1 cellular context compared by ENCODE assay signal in the genomic region with DNA sequence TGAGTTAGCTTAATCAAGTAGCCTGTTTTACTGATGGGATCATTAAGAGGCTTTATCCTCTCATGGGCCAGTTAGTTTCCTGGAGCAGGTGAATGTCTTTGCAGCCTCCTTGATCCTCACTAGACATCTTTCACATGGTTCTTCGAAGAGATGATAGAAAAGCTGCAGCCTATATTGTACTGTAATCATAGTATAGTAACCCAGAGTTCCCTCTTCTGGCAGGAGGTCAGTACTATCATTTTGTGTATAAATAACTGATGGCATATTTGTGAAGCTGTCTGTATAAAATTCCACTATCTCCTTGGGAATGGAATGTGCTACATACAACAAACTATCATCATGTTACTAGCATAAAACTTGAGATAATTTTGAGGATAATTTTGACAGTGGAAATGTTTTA.
TF ChIP-seq lines count a peak whose summit lies in the region.

No MANE protein-coding gene starts in this region.

TF ChIP-seq in SK-N-SH treated with all-trans-retinoic acid at 6 μM for 48 hours, 23 proteins besides CTCF, POLR2A, EP300 and RAD21 (continued from another document):
- TF ChIP-seq, protein P1, sequence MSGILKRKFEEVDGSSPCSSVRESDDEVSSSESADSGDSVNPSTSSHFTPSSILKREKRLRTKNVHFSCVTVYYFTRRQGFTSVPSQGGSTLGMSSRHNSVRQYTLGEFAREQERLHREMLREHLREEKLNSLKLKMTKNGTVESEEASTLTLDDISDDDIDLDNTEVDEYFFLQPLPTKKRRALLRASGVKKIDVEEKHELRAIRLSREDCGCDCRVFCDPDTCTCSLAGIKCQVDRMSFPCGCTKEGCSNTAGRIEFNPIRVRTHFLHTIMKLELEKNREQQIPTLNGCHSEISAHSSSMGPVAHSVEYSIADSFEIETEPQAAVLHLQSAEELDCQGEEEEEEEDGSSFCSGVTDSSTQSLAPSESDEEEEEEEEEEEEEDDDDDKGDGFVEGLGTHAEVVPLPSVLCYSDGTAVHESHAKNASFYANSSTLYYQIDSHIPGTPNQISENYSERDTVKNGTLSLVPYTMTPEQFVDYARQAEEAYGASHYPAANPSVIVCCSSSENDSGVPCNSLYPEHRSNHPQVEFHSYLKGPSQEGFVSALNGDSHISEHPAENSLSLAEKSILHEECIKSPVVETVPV (CRISPR knock-in tag; IDR thresholded peaks at IDR 0.05), result no peak
- TF ChIP-seq, protein P2, sequence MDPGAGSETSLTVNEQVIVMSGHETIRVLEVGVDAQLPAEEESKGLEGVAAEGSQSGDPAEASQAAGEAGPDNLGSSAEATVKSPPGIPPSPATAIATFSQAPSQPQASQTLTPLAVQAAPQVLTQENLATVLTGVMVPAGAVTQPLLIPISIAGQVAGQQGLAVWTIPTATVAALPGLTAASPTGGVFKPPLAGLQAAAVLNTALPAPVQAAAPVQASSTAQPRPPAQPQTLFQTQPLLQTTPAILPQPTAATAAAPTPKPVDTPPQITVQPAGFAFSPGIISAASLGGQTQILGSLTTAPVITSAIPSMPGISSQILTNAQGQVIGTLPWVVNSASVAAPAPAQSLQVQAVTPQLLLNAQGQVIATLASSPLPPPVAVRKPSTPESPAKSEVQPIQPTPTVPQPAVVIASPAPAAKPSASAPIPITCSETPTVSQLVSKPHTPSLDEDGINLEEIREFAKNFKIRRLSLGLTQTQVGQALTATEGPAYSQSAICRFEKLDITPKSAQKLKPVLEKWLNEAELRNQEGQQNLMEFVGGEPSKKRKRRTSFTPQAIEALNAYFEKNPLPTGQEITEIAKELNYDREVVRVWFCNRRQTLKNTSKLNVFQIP (CRISPR knock-in tag; IDR thresholded peaks at IDR 0.05; ENCODE audit: borderline replicate concordance, low read depth), result no peak
- TF ChIP-seq ESRRG (CRISPR knock-in tag; IDR thresholded peaks at IDR 0.05) (no peak), ZNF8 (CRISPR knock-in tag; IDR thresholded peaks at IDR 0.05) (no peak), ARNTL (CRISPR knock-in tag; IDR thresholded peaks at IDR 0.05; ENCODE audit: borderline replicate concordance, low read depth) (no peak), ZNF70 (CRISPR knock-in tag; IDR thresholded peaks at IDR 0.05) (no peak), ZFP30 (CRISPR knock-in tag; IDR thresholded peaks at IDR 0.05) (no peak)
- TF ChIP-seq, protein P3, sequence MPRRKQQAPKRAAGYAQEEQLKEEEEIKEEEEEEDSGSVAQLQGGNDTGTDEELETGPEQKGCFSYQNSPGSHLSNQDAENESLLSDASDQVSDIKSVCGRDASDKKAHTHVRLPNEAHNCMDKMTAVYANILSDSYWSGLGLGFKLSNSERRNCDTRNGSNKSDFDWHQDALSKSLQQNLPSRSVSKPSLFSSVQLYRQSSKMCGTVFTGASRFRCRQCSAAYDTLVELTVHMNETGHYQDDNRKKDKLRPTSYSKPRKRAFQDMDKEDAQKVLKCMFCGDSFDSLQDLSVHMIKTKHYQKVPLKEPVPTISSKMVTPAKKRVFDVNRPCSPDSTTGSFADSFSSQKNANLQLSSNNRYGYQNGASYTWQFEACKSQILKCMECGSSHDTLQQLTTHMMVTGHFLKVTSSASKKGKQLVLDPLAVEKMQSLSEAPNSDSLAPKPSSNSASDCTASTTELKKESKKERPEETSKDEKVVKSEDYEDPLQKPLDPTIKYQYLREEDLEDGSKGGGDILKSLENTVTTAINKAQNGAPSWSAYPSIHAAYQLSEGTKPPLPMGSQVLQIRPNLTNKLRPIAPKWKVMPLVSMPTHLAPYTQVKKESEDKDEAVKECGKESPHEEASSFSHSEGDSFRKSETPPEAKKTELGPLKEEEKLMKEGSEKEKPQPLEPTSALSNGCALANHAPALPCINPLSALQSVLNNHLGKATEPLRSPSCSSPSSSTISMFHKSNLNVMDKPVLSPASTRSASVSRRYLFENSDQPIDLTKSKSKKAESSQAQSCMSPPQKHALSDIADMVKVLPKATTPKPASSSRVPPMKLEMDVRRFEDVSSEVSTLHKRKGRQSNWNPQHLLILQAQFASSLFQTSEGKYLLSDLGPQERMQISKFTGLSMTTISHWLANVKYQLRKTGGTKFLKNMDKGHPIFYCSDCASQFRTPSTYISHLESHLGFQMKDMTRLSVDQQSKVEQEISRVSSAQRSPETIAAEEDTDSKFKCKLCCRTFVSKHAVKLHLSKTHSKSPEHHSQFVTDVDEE (CRISPR knock-in tag; IDR thresholded peaks at IDR 0.05), result no peak
